Comparison of ENCODE assay signal across 14 cellular contexts in genomic region chr19:51341066-51341465, GRCh38. TPM values are rescaled to one million over a fixed set of nuclear protein-coding genes. Genes with fewer than 3 reads are reported as not detected.
DNase-seq lines count a peak whose midpoint lies in the region; ATAC-seq, FAIRE-seq and TF ChIP-seq lines count a peak whose summit lies in the region.
"Had no signal": no experiment of that assay in that cellular context is flagged by ENCODE, and none has a peak within 500 bp of the region (broad histone marks: within the 10 kb centered on the region; RNA-seq: fewer than 3 reads in every experiment).

No MANE protein-coding gene starts in this region.

- peaks cover 9% of the 10 kb centered on the region for H3K4me1 Mint-ChIP-seq in activated naive CD8-positive, alpha-beta T cell treated with anti-CD3 and anti-CD28 coated beads for 36 hours
- peaks cover 24% of the 10 kb centered on the region for H3K4me1 Mint-ChIP-seq in type B pancreatic cell (ENCODE audit: unreplicated experiment)

- ATAC-seq in left cardiac atrium (no peak), left ventricle myocardium superior (no peak)
- ATAC-seq: left lung had no signal

- H3K36me3 ChIP-seq in kidney (ENCODE audit: control insufficient read depth in 1 of 2, insufficient read depth in 2 of 2, low read length in 2 of 2), result peaks cover 0 to 7% of the 10 kb centered on the region in 2 donors
- H3K36me3 ChIP-seq: BE2C had no signal

- H3K9me3 Mint-ChIP-seq in activated naive CD8-positive, alpha-beta T cell treated with anti-CD3 and anti-CD28 coated beads for 36 hours, result no peaks in the 10 kb centered on the region
- no peaks in the 10 kb centered on the region for H3K9me3 Mint-ChIP-seq in type B pancreatic cell

- H3K36me3 Mint-ChIP-seq in activated naive CD8-positive, alpha-beta T cell treated with anti-CD3 and anti-CD28 coated beads for 36 hours, result no peaks in the 10 kb centered on the region
- H3K36me3 Mint-ChIP-seq in type B pancreatic cell, result peaks cover 3% of the 10 kb centered on the region

- no peak for FAIRE-seq in kidney (lab: Jason Lieb, UNC)

- peak overlapping the region; percentile 22 for H3K4me3 Mint-ChIP-seq in activated naive CD8-positive, alpha-beta T cell treated with anti-CD3 and anti-CD28 coated beads for 36 hours
- H3K4me3 Mint-ChIP-seq in type B pancreatic cell, result peak overlapping the region; percentile 79

- TF ChIP-seq CTCF in kidney (IDR thresholded peaks at IDR 0.05; ENCODE audit: borderline replicate concordance, extremely low read depth, insufficient read depth), result no peak
- TF ChIP-seq CTCF in type B pancreatic cell (conservative IDR thresholded peaks at IDR 0.05), result no peak

- no peak overlapping the region for H3K9ac ChIP-seq in kidney (ENCODE audit: low read length in 2 of 2)

- H3K27ac Mint-ChIP-seq in activated naive CD8-positive, alpha-beta T cell treated with anti-CD3 and anti-CD28 coated beads for 36 hours, result no peak overlapping the region
- H3K27ac Mint-ChIP-seq in type B pancreatic cell, result peak overlapping the region; percentile 62

- no peak overlapping the region for H3K4me3 ChIP-seq in kidney (ENCODE audit: low read length in 2 of 2)

- intact Hi-C loops in left cardiac atrium (cut with DNase I), result loop anchor here in 1 of 2 donors (10.0 kb wide), 1 partner anchor 54 kb away; the partner anchor contains the start of gene C19orf84
- intact Hi-C loops in left ventricle myocardium superior (cut with micrococcal nuclease), result no loop called here
- intact Hi-C loops in kidney (cut with DNase I), result no loop called here

- peak; percentile 21 for DNase-seq in left cardiac atrium
- DNase-seq in left ventricle myocardium superior, result no peak
- no peak for DNase-seq in activated naive CD8-positive, alpha-beta T cell treated with anti-CD3 and anti-CD28 coated beads for 36 hours
- peak; percentile 77 for DNase-seq in kidney
- DNase-seq in type B pancreatic cell (ENCODE audit: extremely low spot score, unreplicated experiment), result no peak
- no peak for DNase-seq in superior temporal gyrus (ENCODE audit: extremely low spot score)
- DNase-seq in DMS114 treated with DMSO at 0.1 percent for 48 hours (lab: John Stamatoyannopoulos, UW; ENCODE audit: unreplicated experiment), result no peak
- DNase-seq in AG08396 (ENCODE audit: low spot score), result no peak
- DNase-seq: cerebellar nuclear complex, left lung, OCI-M1, tibial artery had no signal

- H3K27ac ChIP-seq in kidney (ENCODE audit: low read depth in 2 of 2, low read length in 2 of 2), result no peak overlapping the region

- H3K4me1 ChIP-seq in kidney (ENCODE audit: control insufficient read depth in 1 of 2, insufficient read depth in 1 of 2, low read depth in 1 of 2, low read length in 2 of 2), result peaks cover 0 to 7% of the 10 kb centered on the region in 2 donors
- H3K4me1 ChIP-seq: BE2C had no signal

- H3K27me3 Mint-ChIP-seq in activated naive CD8-positive, alpha-beta T cell treated with anti-CD3 and anti-CD28 coated beads for 36 hours, result peaks cover 9% of the 10 kb centered on the region
- peaks cover 12% of the 10 kb centered on the region for H3K27me3 Mint-ChIP-seq in type B pancreatic cell

- H3K9me3 ChIP-seq in kidney (ENCODE audit: control insufficient read depth in 1 of 2, low read length in 2 of 2), result no peaks in the 10 kb centered on the region
- H3K9me3 ChIP-seq: BE2C, left lung, tibial artery had no signal

RNA-seq across cellular contexts. Expression of gene VSIG10L, which starts 0.9 kb away (rescaled TPM):
- total RNA-seq in left cardiac atrium (1 to 10 TPM; 1.5 to 1.8 TPM), left ventricle myocardium superior (0.77 TPM), kidney (1.8 TPM), type B pancreatic cell (ENCODE audit: low replicate concordance) (2.4 and 5.9 TPM in 2 replicates)
- total RNA-seq in activated naive CD8-positive, alpha-beta T cell treated with anti-CD3 and anti-CD28 coated beads for 36 hours, result 1 to 10 TPM; 1.3 to 1.6 TPM
- polyA plus RNA-seq in kidney (ENCODE audit: insufficient read depth, low read depth, low replicate concordance), result 2.2 TPM

RNA-seq across cellular contexts. Expression of gene ETFB, which starts 25.1 kb away (rescaled TPM):
- total RNA-seq in left cardiac atrium (100 to 1,000 TPM; 225 to 267 TPM), left ventricle myocardium superior (448 TPM), kidney (76.8 TPM), type B pancreatic cell (ENCODE audit: low replicate concordance) (76.3 and 81.9 TPM in 2 replicates)
- total RNA-seq in activated naive CD8-positive, alpha-beta T cell treated with anti-CD3 and anti-CD28 coated beads for 36 hours, result 100 to 1,000 TPM; 115 to 130 TPM
- polyA plus RNA-seq in kidney (ENCODE audit: insufficient read depth, low read depth, low replicate concordance), result 620 TPM

RNA-seq across cellular contexts. Expression of gene CLDND2, which starts 27.7 kb away (rescaled TPM):
- total RNA-seq in left cardiac atrium (1 to 10 TPM; 1.3 to 2.5 TPM), left ventricle myocardium superior (not detected), kidney (1.1 TPM), type B pancreatic cell (ENCODE audit: low replicate concordance) (0.97 TPM in 1 of 2 replicates, not detected in the other)
- total RNA-seq in activated naive CD8-positive, alpha-beta T cell treated with anti-CD3 and anti-CD28 coated beads for 36 hours, result 1 to 10 TPM; 2.0 to 3.8 TPM
- 6.9 TPM for polyA plus RNA-seq in kidney (ENCODE audit: insufficient read depth, low read depth, low replicate concordance)
- total RNA-seq: pulmonary artery endothelial cell had no signal

RNA-seq across cellular contexts. Expression of gene IGLON5, which starts 29.6 kb away (rescaled TPM):
- under 1 TPM in 1 of 2 donors, not detected in 1; 0.16 TPM for total RNA-seq in left cardiac atrium
- not detected for total RNA-seq in left ventricle myocardium superior
- total RNA-seq in activated naive CD8-positive, alpha-beta T cell treated with anti-CD3 and anti-CD28 coated beads for 36 hours, result under 1 TPM; 0.12 to 0.18 TPM
- total RNA-seq in kidney, result not detected
- polyA plus RNA-seq in kidney (ENCODE audit: insufficient read depth, low read depth, low replicate concordance), result 0.15 TPM
- 0.33 and 18.0 TPM in 2 replicates for total RNA-seq in type B pancreatic cell (ENCODE audit: low replicate concordance)
- total RNA-seq: left lung, pulmonary artery endothelial cell had no signal

RNA-seq across cellular contexts. Expression of gene NKG7, which starts 31.4 kb away (rescaled TPM):
- 1 to 10 TPM in 1 of 2 donors, under 1 TPM in 1; 0.89 to 4.0 TPM for total RNA-seq in left cardiac atrium
- 0.99 TPM for total RNA-seq in left ventricle myocardium superior
- total RNA-seq in activated naive CD8-positive, alpha-beta T cell treated with anti-CD3 and anti-CD28 coated beads for 36 hours, result 10 to 100 TPM; 85.3 to 91.9 TPM
- 7.9 TPM for total RNA-seq in kidney
- polyA plus RNA-seq in kidney (ENCODE audit: insufficient read depth, low read depth, low replicate concordance), result 3.5 TPM
- not detected in 2 replicates for total RNA-seq in type B pancreatic cell (ENCODE audit: low replicate concordance)
- total RNA-seq: pulmonary artery endothelial cell had no signal

Comparison
In these comparisons a context has a peak if more than half of its experiments do, and no peak if none do; other contexts are left out.
1. DNase-seq: peak in left cardiac atrium (single experiment) and kidney (single experiment); none in left ventricle myocardium superior (single experiment), activated naive CD8-positive, alpha-beta T cell treated with anti-CD3 and anti-CD28 coated beads for 36 hours (single experiment), type B pancreatic cell (single experiment), superior temporal gyrus (single experiment), DMS114 treated with DMSO at 0.1 percent for 48 hours (single experiment) and AG08396 (single experiment).